In genomic region chr1:154419620-154420020, GRCh38 we compare ENCODE assay signal across 1 cellular context.
TF ChIP-seq lines count a peak whose summit lies in the region.

No MANE protein-coding gene starts in this region.

TF ChIP-seq in HepG2, 621 proteins besides CTCF, POLR2A, EP300 and RAD21 (continued from another document and continues in another):
- 0 out of 2 replicates have a peak, but pooled peaks have one; percentile 44 for TF ChIP-seq ZNF503 (CRISPR knock-in tag; IDR thresholded peaks at IDR 0.05)
- no peak for TF ChIP-seq NFRKB (IDR thresholded peaks at IDR 0.05)
- 0 out of 2 replicates have a peak, but pooled peaks have one; percentile 57 for TF ChIP-seq ZBTB7B (CRISPR knock-in tag; IDR thresholded peaks at IDR 0.05)
- TF ChIP-seq AGO1 (IDR thresholded peaks at IDR 0.05; ENCODE audit: low read depth, low read length, poor library complexity, severe bottlenecking) = no peak
- TF ChIP-seq LCORL (IDR thresholded peaks at IDR 0.05) = no peak
- TF ChIP-seq LCORL (CRISPR knock-in tag; IDR thresholded peaks at IDR 0.05) = peak; percentile 95
- no peak for TF ChIP-seq ZNF790 (CRISPR knock-in tag; IDR thresholded peaks at IDR 0.05; ENCODE audit: borderline replicate concordance)
- no peak for TF ChIP-seq KDM5A (IDR thresholded peaks at IDR 0.05; ENCODE audit: borderline replicate concordance, low read length)
- no peak for TF ChIP-seq HBP1 (CRISPR knock-in tag; IDR thresholded peaks at IDR 0.05; ENCODE audit: low read depth)
- TF ChIP-seq KLF12 (CRISPR knock-in tag; IDR thresholded peaks at IDR 0.05; ENCODE audit: borderline replicate concordance) = no peak
- no peak for TF ChIP-seq HHEX (CRISPR knock-in tag; IDR thresholded peaks at IDR 0.05)
- TF ChIP-seq MXD1 (CRISPR knock-in tag; IDR thresholded peaks at IDR 0.05) = no peak
- TF ChIP-seq KLF6 (CRISPR knock-in tag; IDR thresholded peaks at IDR 0.05) = no peak
- TF ChIP-seq ZNF574 (CRISPR knock-in tag; IDR thresholded peaks at IDR 0.05) = peak; percentile 68
- TF ChIP-seq SRY (CRISPR knock-in tag; IDR thresholded peaks at IDR 0.05) = no peak
- TF ChIP-seq SRSF4 (IDR thresholded peaks at IDR 0.05; ENCODE audit: low read depth, low read length, poor library complexity, severe bottlenecking) = no peak
- TF ChIP-seq KLF16 (CRISPR knock-in tag; IDR thresholded peaks at IDR 0.05) = peak in 1 of 2 experiments; percentile 56; a peak in 1 of 4 replicates
- TF ChIP-seq MIER3 (CRISPR knock-in tag; IDR thresholded peaks at IDR 0.05; ENCODE audit: borderline replicate concordance) = peak; percentile 78; the same call in 1 of the 2 replicates
- TF ChIP-seq MED13 (CRISPR knock-in tag; IDR thresholded peaks at IDR 0.05) = no peak; the same call in 1 of the 2 replicates
- TF ChIP-seq ZNF672 (CRISPR knock-in tag; IDR thresholded peaks at IDR 0.05) = no peak
- TF ChIP-seq, protein P1, sequence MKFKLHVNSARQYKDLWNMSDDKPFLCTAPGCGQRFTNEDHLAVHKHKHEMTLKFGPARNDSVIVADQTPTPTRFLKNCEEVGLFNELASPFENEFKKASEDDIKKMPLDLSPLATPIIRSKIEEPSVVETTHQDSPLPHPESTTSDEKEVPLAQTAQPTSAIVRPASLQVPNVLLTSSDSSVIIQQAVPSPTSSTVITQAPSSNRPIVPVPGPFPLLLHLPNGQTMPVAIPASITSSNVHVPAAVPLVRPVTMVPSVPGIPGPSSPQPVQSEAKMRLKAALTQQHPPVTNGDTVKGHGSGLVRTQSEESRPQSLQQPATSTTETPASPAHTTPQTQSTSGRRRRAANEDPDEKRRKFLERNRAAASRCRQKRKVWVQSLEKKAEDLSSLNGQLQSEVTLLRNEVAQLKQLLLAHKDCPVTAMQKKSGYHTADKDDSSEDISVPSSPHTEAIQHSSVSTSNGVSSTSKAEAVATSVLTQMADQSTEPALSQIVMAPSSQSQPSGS (CRISPR knock-in tag; IDR thresholded peaks at IDR 0.05) = peak; percentile 26; the same call in 1 of the 2 replicates
- no peak for TF ChIP-seq KLF11 (CRISPR knock-in tag; IDR thresholded peaks at IDR 0.05)
- no peak for TF ChIP-seq ZNF558 (CRISPR knock-in tag; IDR thresholded peaks at IDR 0.05; ENCODE audit: borderline replicate concordance)
- peak; percentile 77; the same call in 1 of the 2 replicates for TF ChIP-seq ZNF292 (CRISPR knock-in tag; IDR thresholded peaks at IDR 0.05; ENCODE audit: borderline replicate concordance, low read depth)
- TF ChIP-seq, protein P2, sequence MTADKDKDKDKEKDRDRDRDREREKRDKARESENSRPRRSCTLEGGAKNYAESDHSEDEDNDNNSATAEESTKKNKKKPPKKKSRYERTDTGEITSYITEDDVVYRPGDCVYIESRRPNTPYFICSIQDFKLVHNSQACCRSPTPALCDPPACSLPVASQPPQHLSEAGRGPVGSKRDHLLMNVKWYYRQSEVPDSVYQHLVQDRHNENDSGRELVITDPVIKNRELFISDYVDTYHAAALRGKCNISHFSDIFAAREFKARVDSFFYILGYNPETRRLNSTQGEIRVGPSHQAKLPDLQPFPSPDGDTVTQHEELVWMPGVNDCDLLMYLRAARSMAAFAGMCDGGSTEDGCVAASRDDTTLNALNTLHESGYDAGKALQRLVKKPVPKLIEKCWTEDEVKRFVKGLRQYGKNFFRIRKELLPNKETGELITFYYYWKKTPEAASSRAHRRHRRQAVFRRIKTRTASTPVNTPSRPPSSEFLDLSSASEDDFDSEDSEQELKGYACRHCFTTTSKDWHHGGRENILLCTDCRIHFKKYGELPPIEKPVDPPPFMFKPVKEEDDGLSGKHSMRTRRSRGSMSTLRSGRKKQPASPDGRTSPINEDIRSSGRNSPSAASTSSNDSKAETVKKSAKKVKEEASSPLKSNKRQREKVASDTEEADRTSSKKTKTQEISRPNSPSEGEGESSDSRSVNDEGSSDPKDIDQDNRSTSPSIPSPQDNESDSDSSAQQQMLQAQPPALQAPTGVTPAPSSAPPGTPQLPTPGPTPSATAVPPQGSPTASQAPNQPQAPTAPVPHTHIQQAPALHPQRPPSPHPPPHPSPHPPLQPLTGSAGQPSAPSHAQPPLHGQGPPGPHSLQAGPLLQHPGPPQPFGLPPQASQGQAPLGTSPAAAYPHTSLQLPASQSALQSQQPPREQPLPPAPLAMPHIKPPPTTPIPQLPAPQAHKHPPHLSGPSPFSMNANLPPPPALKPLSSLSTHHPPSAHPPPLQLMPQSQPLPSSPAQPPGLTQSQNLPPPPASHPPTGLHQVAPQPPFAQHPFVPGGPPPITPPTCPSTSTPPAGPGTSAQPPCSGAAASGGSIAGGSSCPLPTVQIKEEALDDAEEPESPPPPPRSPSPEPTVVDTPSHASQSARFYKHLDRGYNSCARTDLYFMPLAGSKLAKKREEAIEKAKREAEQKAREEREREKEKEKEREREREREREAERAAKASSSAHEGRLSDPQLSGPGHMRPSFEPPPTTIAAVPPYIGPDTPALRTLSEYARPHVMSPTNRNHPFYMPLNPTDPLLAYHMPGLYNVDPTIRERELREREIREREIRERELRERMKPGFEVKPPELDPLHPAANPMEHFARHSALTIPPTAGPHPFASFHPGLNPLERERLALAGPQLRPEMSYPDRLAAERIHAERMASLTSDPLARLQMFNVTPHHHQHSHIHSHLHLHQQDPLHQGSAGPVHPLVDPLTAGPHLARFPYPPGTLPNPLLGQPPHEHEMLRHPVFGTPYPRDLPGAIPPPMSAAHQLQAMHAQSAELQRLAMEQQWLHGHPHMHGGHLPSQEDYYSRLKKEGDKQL (CRISPR knock-in tag; IDR thresholded peaks at IDR 0.05; ENCODE audit: low read depth) = 0 out of 2 replicates have a peak, but pooled peaks have one; percentile 66
- no peak for TF ChIP-seq ZSCAN12 (CRISPR knock-in tag; IDR thresholded peaks at IDR 0.05)
- TF ChIP-seq SOX6 (IDR thresholded peaks at IDR 0.05) = no peak
- TF ChIP-seq SOX6 (CRISPR knock-in tag; IDR thresholded peaks at IDR 0.05) = peak; percentile 78
- no peak for TF ChIP-seq ZNF646 (CRISPR knock-in tag; IDR thresholded peaks at IDR 0.05)
- no peak for TF ChIP-seq ZNF773 (CRISPR knock-in tag; IDR thresholded peaks at IDR 0.05; ENCODE audit: borderline replicate concordance)
- peak; percentile 37; the same call in 1 of the 2 replicates for TF ChIP-seq ZNF205 (CRISPR knock-in tag; IDR thresholded peaks at IDR 0.05)
- TF ChIP-seq ZNF768 (CRISPR knock-in tag; IDR thresholded peaks at IDR 0.05) = no peak
- TF ChIP-seq NRL (CRISPR knock-in tag; IDR thresholded peaks at IDR 0.05; ENCODE audit: borderline replicate concordance) = no peak
- TF ChIP-seq ZNF775 (CRISPR knock-in tag; IDR thresholded peaks at IDR 0.05; ENCODE audit: borderline replicate concordance) = no peak
- no peak for TF ChIP-seq GABPA (IDR thresholded peaks at IDR 0.05; ENCODE audit: low read depth, low read length)
- no peak; the same call in 1 of the 2 replicates for TF ChIP-seq GABPA (CRISPR knock-in tag; IDR thresholded peaks at IDR 0.05; ENCODE audit: low read depth)
- TF ChIP-seq U2AF2 (IDR thresholded peaks at IDR 0.05; ENCODE audit: low read depth, low read length) = no peak
- TF ChIP-seq ZBTB34 (CRISPR knock-in tag; IDR thresholded peaks at IDR 0.05) = no peak
- peak; percentile 73 for TF ChIP-seq MIXL1 (CRISPR knock-in tag; IDR thresholded peaks at IDR 0.05)
- TF ChIP-seq FOXP1 (IDR thresholded peaks at IDR 0.05) = no peak
- peak; percentile 97 for TF ChIP-seq FOXP1 (CRISPR knock-in tag; IDR thresholded peaks at IDR 0.05)
- no peak for TF ChIP-seq SRSF9 (IDR thresholded peaks at IDR 0.05; ENCODE audit: borderline replicate concordance, insufficient read depth, low read depth, low read length, poor library complexity, severe bottlenecking)
